16 cellular contexts compared by ENCODE assay signal in the genomic region with DNA sequence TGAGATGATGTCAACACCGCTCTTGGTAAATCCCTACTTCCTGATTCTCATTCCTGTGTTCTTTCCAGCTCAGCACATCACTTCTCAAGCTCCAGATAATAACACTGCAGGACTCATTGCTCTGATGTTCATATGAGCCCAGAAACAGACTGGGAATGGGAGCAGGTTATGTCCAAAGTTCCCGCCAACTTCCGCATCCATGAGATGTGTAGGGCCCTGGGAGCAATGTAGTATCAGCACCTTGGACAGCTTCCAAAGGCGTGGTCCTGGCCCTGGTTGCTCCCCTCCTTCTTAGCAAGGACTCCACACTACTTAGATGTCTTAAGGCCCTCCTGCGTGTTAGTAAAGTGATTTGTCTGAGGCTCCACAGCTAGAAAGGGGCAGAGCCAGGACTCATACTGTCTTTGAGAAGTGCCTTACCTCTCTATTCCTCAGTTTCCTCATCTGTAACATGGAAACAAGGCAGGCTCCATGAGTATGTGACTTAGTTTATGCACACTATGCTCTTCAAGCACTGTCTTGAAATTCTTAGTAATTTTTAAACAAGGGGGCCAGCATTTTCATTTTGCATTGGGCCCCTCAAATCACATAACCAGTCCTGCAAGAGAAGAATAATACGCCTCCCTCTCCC. TPM values are rescaled to one million over a fixed set of nuclear protein-coding genes. Genes with fewer than 3 reads are reported as not detected.
DNase-seq lines count a peak whose midpoint lies in the region; ATAC-seq, FAIRE-seq and TF ChIP-seq lines count a peak whose summit lies in the region.
"Had no signal": no experiment of that assay in that cellular context is flagged by ENCODE, and none has a peak within 500 bp of the region (broad histone marks: within the 10 kb centered on the region; RNA-seq: fewer than 3 reads in every experiment).

No MANE protein-coding gene starts in this region.

- no peak for FAIRE-seq in urothelium cell line (lab: Jason Lieb, UNC)
- FAIRE-seq: GM12891, RCC 7860 had no signal

- no peaks in the 10 kb centered on the region for H3K36me3 Mint-ChIP-seq in activated T-cell treated with anti-CD3 and anti-CD28 coated beads, Interleukin-2, amount 50 U/mL, for 4 hours (ENCODE audit: insufficient read depth)

- no peak for DNase-seq in left ventricle myocardium superior
- DNase-seq in Right ventricle myocardium inferior (ENCODE audit: missing footprints) = no peak
- peak; percentile 40 for DNase-seq in RKO (ENCODE audit: low spot score)
- DNase-seq in epithelial cell of esophagus (ENCODE audit: low read depth) = peak; percentile 56
- DNase-seq in urothelium cell line (ENCODE audit: low spot score) = peak; percentile 52
- DNase-seq in D341Med (ENCODE audit: low spot score) = no peak
- no peak for DNase-seq in activated T-cell treated with anti-CD3 and anti-CD28 coated beads, Interleukin-2, amount 50 U/mL, for 4 hours
- DNase-seq: amygdala; C1 segment of cervical spinal cord; foreskin melanocyte; NCI-H1417 treated with DMSO at 0.1 percent for 48 hours; stimulated activated CD8-positive, alpha-beta memory T cell treated with anti-CD3 and anti-CD28 coated beads, Interleukin-4, amount 100 ng/mL, for 48 hours had no signal

- TF ChIP-seq CTCF in epithelial cell of esophagus (IDR thresholded peaks at IDR 0.05; ENCODE audit: insufficient read depth, low read depth, low read length, missing control alignments) = no peak

- H3K4me1 Mint-ChIP-seq in activated T-cell treated with anti-CD3 and anti-CD28 coated beads, Interleukin-2, amount 50 U/mL, for 4 hours (ENCODE audit: low read depth) = no peaks in the 10 kb centered on the region

- intact Hi-C loops in left ventricle myocardium superior (cut with micrococcal nuclease) = no loop called here
- intact Hi-C loops in Right ventricle myocardium inferior (cut with DNase I) = no loop called here

- H3K9me3 Mint-ChIP-seq in activated T-cell treated with anti-CD3 and anti-CD28 coated beads, Interleukin-2, amount 50 U/mL, for 4 hours = no peaks in the 10 kb centered on the region

- no peak overlapping the region for H3K4me3 ChIP-seq in epithelial cell of esophagus (ENCODE audit: low read length)
- H3K4me3 ChIP-seq: skin epidermis had no signal

- ATAC-seq in left ventricle myocardium superior (peak; percentile 28), Right ventricle myocardium inferior (no peak), HG03039 (IDR thresholded peaks at IDR 0.05; ENCODE audit: unreplicated experiment) (no peak)
- no peak for ATAC-seq in activated T-cell treated with anti-CD3 and anti-CD28 coated beads, Interleukin-2, amount 50 U/mL, for 4 hours

- no peak overlapping the region for H3K4me3 Mint-ChIP-seq in activated T-cell treated with anti-CD3 and anti-CD28 coated beads, Interleukin-2, amount 50 U/mL, for 4 hours

- peaks cover 18% of the 10 kb centered on the region for H3K27me3 Mint-ChIP-seq in activated T-cell treated with anti-CD3 and anti-CD28 coated beads, Interleukin-2, amount 50 U/mL, for 4 hours (ENCODE audit: low read depth)

RNA-seq across cellular contexts. Expression of a gene that starts 27.9 kb away (rescaled TPM):
- 0.62 TPM for total RNA-seq in left ventricle myocardium superior
- 0.57 TPM for total RNA-seq in Right ventricle myocardium inferior
- total RNA-seq in activated T-cell treated with anti-CD3 and anti-CD28 coated beads, Interleukin-2, amount 50 U/mL, for 4 hours = not detected

Comparison
In these comparisons a context has a peak if more than half of its experiments do, and no peak if none do; other contexts are left out.
1. DNase-seq: peak in RKO (single experiment), epithelial cell of esophagus (single experiment) and urothelium cell line (single experiment); none in left ventricle myocardium superior (single experiment), Right ventricle myocardium inferior (single experiment), D341Med (single experiment) and activated T-cell treated with anti-CD3 and anti-CD28 coated beads, Interleukin-2, amount 50 U/mL, for 4 hours (single experiment).